In genomic region chr7:26681819-26682418, GRCh38 we compare ENCODE assay signal across 8 cellular contexts.
DNase-seq lines count a peak whose midpoint lies in the region; ATAC-seq and TF ChIP-seq lines count a peak whose summit lies in the region.

No MANE protein-coding gene starts in this region.

- H3K9me2 ChIP-seq in MM.1S (replicated peaks; ENCODE audit: insufficient read depth, low read length) = no peaks in the 10 kb centered on the region

- H3K4me1 ChIP-seq in MM.1S (ENCODE audit: low read length) (peaks cover 18% of the 10 kb centered on the region; the same call in 1 of the 2 replicates), ascending aorta (no peaks in the 10 kb centered on the region), liver (ENCODE audit: control insufficient read depth in 4 of 4, insufficient read depth in 4 of 4, low read length in 3 of 4) (no peaks in the 10 kb centered on the region)

- H3K27ac ChIP-seq in MM.1S (ENCODE audit: low read length) (peak overlapping the region; percentile 2; the same call in 1 of the 2 replicates), ascending aorta (no peak overlapping the region), liver (ENCODE audit: low read depth in 1 of 2, low read length in 2 of 2) (no peak overlapping the region)

- no peaks in the 10 kb centered on the region for H4K20me1 ChIP-seq in MM.1S (ENCODE audit: insufficient read depth, low read length)

- intact Hi-C loops in ascending aorta (cut with DNase I) = no loop called here

- peak overlapping the region; percentile 4; the same call in 1 of the 2 replicates for H3K4me3 ChIP-seq in MM.1S (ENCODE audit: low read length)
- H3K4me3 ChIP-seq in ascending aorta = no peak overlapping the region
- H3K4me3 ChIP-seq in liver (ENCODE audit: low read depth in 1 of 3, low read length in 3 of 3) = no peak overlapping the region

- TF ChIP-seq CTCF in MM.1S (IDR thresholded peaks at IDR 0.05; ENCODE audit: low read length) (peak; percentile 81), ascending aorta (IDR thresholded peaks at IDR 0.05) (peak in 2 of 3 experiments; percentile 41 to 61), liver (IDR thresholded peaks at IDR 0.05; ENCODE audit: low read depth, low read length, missing input control) (peak; percentile 74)

- H3K79me2 ChIP-seq in MM.1S (ENCODE audit: low read length) = no peaks in the 10 kb centered on the region

- H3K27me3 ChIP-seq in MM.1S (replicated peaks; ENCODE audit: insufficient read depth, low read length) (no peaks in the 10 kb centered on the region), ascending aorta (no peaks in the 10 kb centered on the region), liver (ENCODE audit: control insufficient read depth in 4 of 4, insufficient read depth in 4 of 4, low read length in 3 of 4) (no peaks in the 10 kb centered on the region)

- no peak overlapping the region for H2AFZ ChIP-seq in MM.1S (ENCODE audit: low read length)

- H3K9me3 ChIP-seq in MM.1S (replicated peaks; ENCODE audit: insufficient read depth, low read length) = no peaks in the 10 kb centered on the region
- H3K9me3 ChIP-seq in ascending aorta = no peaks in the 10 kb centered on the region
- H3K9me3 ChIP-seq in liver (ENCODE audit: control insufficient read depth in 4 of 4, low read length in 3 of 4) = no peaks in the 10 kb centered on the region

- 48% methylated on average over 3 of the region's 3 CpGs for WGBS in liver

- DNase-seq in NCI-H2107 treated with DMSO at 0.1 percent for 48 hours (lab: John Stamatoyannopoulos, UW; ENCODE audit: unreplicated experiment) (peak; percentile 15), NCI-H2107 (lab: John Stamatoyannopoulos, UW) (no peak), MM.1S (peak; percentile 38), ascending aorta (ENCODE audit: low spot score in 2 of 2) (no peak), G401 (ENCODE audit: low spot score) (no peak)

- in situ Hi-C loops in G401 (cut with HindIII; ENCODE audit: low sequenced_read_pairs) = no loop called here

- peak; percentile 72 to 79 for TF ChIP-seq RAD21 in liver (IDR thresholded peaks at IDR 0.05)

- peak overlapping the region; percentile 35; the same call in 1 of the 2 replicates for H3K4me2 ChIP-seq in MM.1S (ENCODE audit: low read depth, low read length)

- ATAC-seq in HG03135 (IDR thresholded peaks at IDR 0.05; ENCODE audit: unreplicated experiment) (no peak), HG02759 (IDR thresholded peaks at IDR 0.05; ENCODE audit: unreplicated experiment) (no peak)

- H3K36me3 ChIP-seq in MM.1S (replicated peaks; ENCODE audit: insufficient read depth, low read length) (no peaks in the 10 kb centered on the region), ascending aorta (no peaks in the 10 kb centered on the region), liver (ENCODE audit: control insufficient read depth in 4 of 4, insufficient read depth in 3 of 4, low read depth in 1 of 4, low read length in 3 of 4) (no peaks in the 10 kb centered on the region)

- no peaks in the 10 kb centered on the region for H3F3A ChIP-seq in MM.1S (ENCODE audit: insufficient read depth, low read length)

- H3K9ac ChIP-seq in MM.1S (ENCODE audit: low read length) (no peak overlapping the region), liver (ENCODE audit: low read depth in 1 of 2, low read length in 2 of 2) (no peak overlapping the region)

TF ChIP-seq in liver, 16 proteins besides CTCF, POLR2A, EP300 and RAD21:
- no peak for TF ChIP-seq FOXA2 (IDR thresholded peaks at IDR 0.05)
- TF ChIP-seq YY1 (IDR thresholded peaks at IDR 0.05) = peak; percentile 71

Comparison
In these comparisons a context has a peak if more than half of its experiments do, and no peak if none do; other contexts are left out.
1. DNase-seq: peak in NCI-H2107 treated with DMSO at 0.1 percent for 48 hours (single experiment) and MM.1S (single experiment); none in NCI-H2107 (single experiment), ascending aorta (0 of 2) and G401 (single experiment).
2. Peak in every context shown above with its lines, with median percentiles within 50 percentile points of each other: CTCF ChIP-seq.